ENCODE assay signal across 1 cellular context in the genomic region with DNA sequence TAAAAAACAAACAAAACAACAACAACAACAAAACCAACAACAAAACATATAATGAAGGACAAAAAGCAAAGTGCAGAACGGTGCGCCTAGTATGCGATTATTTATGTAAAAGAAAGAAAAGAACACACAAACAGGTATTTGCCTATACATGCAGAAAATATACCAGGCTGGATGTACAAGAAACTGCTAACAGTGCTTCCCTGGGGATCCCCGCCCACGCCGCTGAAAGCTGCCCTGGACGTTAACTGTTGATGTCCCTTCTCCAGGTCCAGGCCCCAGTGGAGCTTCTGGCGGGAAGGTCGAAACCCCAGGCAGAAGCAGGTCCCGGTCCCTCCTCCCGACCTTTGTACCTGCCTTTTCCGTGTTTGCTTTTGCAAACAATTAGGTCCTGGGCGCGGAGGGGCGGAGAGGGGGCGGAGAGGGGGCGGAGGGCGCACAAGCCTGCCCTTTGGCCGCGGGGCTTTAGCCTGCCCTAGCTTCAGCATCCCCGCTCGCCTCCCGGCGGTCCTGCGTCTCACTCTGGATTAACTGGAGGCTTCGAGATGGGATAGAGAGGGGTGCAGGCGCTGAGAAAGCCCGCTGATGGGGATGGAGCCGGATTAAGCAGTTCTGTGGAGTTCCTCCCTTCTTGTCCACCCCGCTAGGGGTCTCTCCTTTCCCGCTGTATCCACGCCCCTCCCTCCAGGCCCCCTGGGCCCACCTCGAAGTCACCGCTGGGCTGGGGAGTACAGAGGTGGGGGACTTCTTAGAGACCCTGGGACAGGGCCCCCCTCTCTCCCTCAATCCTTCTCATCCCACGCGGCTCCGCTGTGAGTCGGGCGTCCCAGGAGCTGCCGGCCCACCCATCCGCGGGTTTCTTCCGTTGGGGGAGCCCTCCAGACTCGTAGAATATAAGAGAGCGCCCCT.
TF ChIP-seq lines count a peak whose summit lies in the region.

No MANE protein-coding gene starts in this region.

TF ChIP-seq in HepG2, 621 proteins besides CTCF, POLR2A, EP300 and RAD21 (continues in another document):
- TF ChIP-seq ZBTB1 (CRISPR knock-in tag; IDR thresholded peaks at IDR 0.05; ENCODE audit: borderline replicate concordance) (no peak), ZNF883 (CRISPR knock-in tag; IDR thresholded peaks at IDR 0.05; ENCODE audit: not compliant biosample characterization) (peak; percentile 21), SMYD3 (CRISPR knock-in tag; IDR thresholded peaks at IDR 0.05) (0 out of 2 replicates have a peak, but pooled peaks have one; percentile 80), ZNF704 (CRISPR knock-in tag; IDR thresholded peaks at IDR 0.05; ENCODE audit: borderline replicate concordance) (no peak), CAMTA2 (CRISPR knock-in tag; IDR thresholded peaks at IDR 0.05; ENCODE audit: borderline replicate concordance) (no peak), RAD51 (IDR thresholded peaks at IDR 0.05; ENCODE audit: borderline replicate concordance) (no peak), TRIM24 (CRISPR knock-in tag; IDR thresholded peaks at IDR 0.05) (peak; percentile 83; the same call in 1 of the 2 replicates), ZNF207 (IDR thresholded peaks at IDR 0.05; ENCODE audit: borderline replicate concordance) (no peak), THAP8 (CRISPR knock-in tag; IDR thresholded peaks at IDR 0.05; ENCODE audit: borderline replicate concordance) (no peak), NR2F6 (IDR thresholded peaks at IDR 0.05) (peak; percentile 90), NR2F6 (CRISPR knock-in tag; IDR thresholded peaks at IDR 0.05) (peak; percentile 97), HOXD1 (CRISPR knock-in tag; IDR thresholded peaks at IDR 0.05) (peak; percentile 97), DMAP1 (CRISPR knock-in tag; IDR thresholded peaks at IDR 0.05) (peak; percentile 77), RFX5 (IDR thresholded peaks at IDR 0.05; ENCODE audit: low read depth, low read length) (no peak), SUZ12 (IDR thresholded peaks at IDR 0.05; ENCODE audit: low read depth, low read length) (no peak), ZNF556 (CRISPR knock-in tag; IDR thresholded peaks at IDR 0.05; ENCODE audit: borderline replicate concordance) (peak; percentile 96; the same call in 1 of the 2 replicates), ZNF234 (CRISPR knock-in tag; conservative IDR thresholded peaks at IDR 0.05) (no peak), POLR2AphosphoS5 (IDR thresholded peaks at IDR 0.05; ENCODE audit: low read depth, low read length) (peak; percentile 73; the same call in 1 of the 2 replicates), ZNF652 (CRISPR knock-in tag; IDR thresholded peaks at IDR 0.05; ENCODE audit: borderline replicate concordance, low read depth) (peak; percentile 99), ZSCAN31 (CRISPR knock-in tag; IDR thresholded peaks at IDR 0.05; ENCODE audit: low read depth) (peak; percentile 83; the same call in 1 of the 2 replicates), NFKBIZ (CRISPR knock-in tag; IDR thresholded peaks at IDR 0.05) (peak; percentile 51; the same call in 1 of the 2 replicates), NFKB2 (CRISPR knock-in tag; IDR thresholded peaks at IDR 0.05; ENCODE audit: borderline replicate concordance) (peak; percentile 58; the same call in 1 of the 2 replicates), ZNF564 (CRISPR knock-in tag; IDR thresholded peaks at IDR 0.05) (peak; percentile 81; the same call in 1 of the 2 replicates), ZBTB7A (CRISPR knock-in tag; IDR thresholded peaks at IDR 0.05) (peak; percentile 78), EHMT2 (IDR thresholded peaks at IDR 0.05; ENCODE audit: borderline replicate concordance, low read depth, low read length) (no peak), RXRB (CRISPR knock-in tag; IDR thresholded peaks at IDR 0.05; ENCODE audit: borderline replicate concordance) (peak; percentile 94), HOXA3 (CRISPR knock-in tag; IDR thresholded peaks at IDR 0.05) (peak; percentile 93), TEF (CRISPR knock-in tag; IDR thresholded peaks at IDR 0.05) (peak; percentile 7; the same call in 1 of the 2 replicates), TCF7L2 (IDR thresholded peaks at IDR 0.05; ENCODE audit: low read depth, low read length) (no peak), DDIT3 (CRISPR knock-in tag; IDR thresholded peaks at IDR 0.05) (no peak), REPIN1 (CRISPR knock-in tag; IDR thresholded peaks at IDR 0.05; ENCODE audit: borderline replicate concordance, low read depth) (peak; percentile 98), DBP (CRISPR knock-in tag; IDR thresholded peaks at IDR 0.05; ENCODE audit: not compliant biosample characterization) (peak; percentile 34), ZNF672 (CRISPR knock-in tag; IDR thresholded peaks at IDR 0.05) (0 out of 2 replicates have a peak, but pooled peaks have one; percentile 68), ATF7-NPFF (CRISPR knock-in tag; IDR thresholded peaks at IDR 0.05; ENCODE audit: low read depth) (peak; percentile 95; the same call in 1 of the 2 replicates), ZNF354B (CRISPR knock-in tag; IDR thresholded peaks at IDR 0.05) (0 out of 2 replicates have a peak, but pooled peaks have one; percentile 85), ZNF766 (CRISPR knock-in tag; IDR thresholded peaks at IDR 0.05; ENCODE audit: borderline replicate concordance) (0 out of 2 replicates have a peak, but pooled peaks have one; percentile 18), RFXANK (CRISPR knock-in tag; IDR thresholded peaks at IDR 0.05) (0 out of 2 replicates have a peak, but pooled peaks have one; percentile 20), ZFP1 (CRISPR knock-in tag; IDR thresholded peaks at IDR 0.05) (peak; percentile 91; the same call in 1 of the 2 replicates), SNAI1 (CRISPR knock-in tag; IDR thresholded peaks at IDR 0.05; ENCODE audit: borderline replicate concordance) (peak; percentile 29; the same call in 1 of the 2 replicates), POLR2G (IDR thresholded peaks at IDR 0.05; ENCODE audit: low read depth, low read length) (peak; percentile 60; the same call in 1 of the 2 replicates), ZNF124 (CRISPR knock-in tag; IDR thresholded peaks at IDR 0.05) (no peak), ZSCAN30 (CRISPR knock-in tag; IDR thresholded peaks at IDR 0.05) (0 out of 2 replicates have a peak, but pooled peaks have one; percentile 13), ZNF446 (CRISPR knock-in tag; IDR thresholded peaks at IDR 0.05) (no peak), ZNF12 (CRISPR knock-in tag; IDR thresholded peaks at IDR 0.05) (peak; percentile 13; the same call in 1 of the 2 replicates), NBN (conservative IDR thresholded peaks at IDR 0.05) (no peak), CENPX (CRISPR knock-in tag; IDR thresholded peaks at IDR 0.05) (no peak), ZNF264 (CRISPR knock-in tag; IDR thresholded peaks at IDR 0.05) (peak; percentile 78; the same call in 1 of the 2 replicates), RORA (CRISPR knock-in tag; IDR thresholded peaks at IDR 0.05) (no peak), KMT2A (CRISPR knock-in tag; IDR thresholded peaks at IDR 0.05) (peak; percentile 75), ZNF781 (CRISPR knock-in tag; IDR thresholded peaks at IDR 0.05; ENCODE audit: borderline replicate concordance, not compliant biosample characterization) (no peak), GPN1 (CRISPR knock-in tag; IDR thresholded peaks at IDR 0.05; ENCODE audit: borderline replicate concordance) (no peak), POGZ (CRISPR knock-in tag; IDR thresholded peaks at IDR 0.05) (peak; percentile 86)
- TF ChIP-seq, protein P1, sequence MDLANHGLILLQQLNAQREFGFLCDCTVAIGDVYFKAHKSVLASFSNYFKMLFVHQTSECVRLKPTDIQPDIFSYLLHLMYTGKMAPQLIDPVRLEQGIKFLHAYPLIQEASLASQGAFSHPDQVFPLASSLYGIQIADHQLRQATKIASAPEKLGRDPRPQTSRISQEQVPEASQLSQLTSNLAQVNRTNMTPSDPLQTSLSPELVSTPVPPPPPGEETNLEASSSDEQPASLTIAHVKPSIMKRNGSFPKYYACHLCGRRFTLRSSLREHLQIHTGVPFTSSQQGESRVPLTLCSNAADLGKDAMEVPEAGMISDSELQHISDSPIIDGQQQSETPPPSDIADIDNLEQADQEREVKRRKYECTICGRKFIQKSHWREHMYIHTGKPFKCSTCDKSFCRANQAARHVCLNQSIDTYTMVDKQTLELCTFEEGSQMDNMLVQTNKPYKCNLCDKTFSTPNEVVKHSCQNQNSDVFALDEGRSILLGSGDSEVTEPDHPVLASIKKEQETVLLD (CRISPR knock-in tag; IDR thresholded peaks at IDR 0.05; ENCODE audit: low read depth): peak; percentile 75
- TF ChIP-seq, protein P2, sequence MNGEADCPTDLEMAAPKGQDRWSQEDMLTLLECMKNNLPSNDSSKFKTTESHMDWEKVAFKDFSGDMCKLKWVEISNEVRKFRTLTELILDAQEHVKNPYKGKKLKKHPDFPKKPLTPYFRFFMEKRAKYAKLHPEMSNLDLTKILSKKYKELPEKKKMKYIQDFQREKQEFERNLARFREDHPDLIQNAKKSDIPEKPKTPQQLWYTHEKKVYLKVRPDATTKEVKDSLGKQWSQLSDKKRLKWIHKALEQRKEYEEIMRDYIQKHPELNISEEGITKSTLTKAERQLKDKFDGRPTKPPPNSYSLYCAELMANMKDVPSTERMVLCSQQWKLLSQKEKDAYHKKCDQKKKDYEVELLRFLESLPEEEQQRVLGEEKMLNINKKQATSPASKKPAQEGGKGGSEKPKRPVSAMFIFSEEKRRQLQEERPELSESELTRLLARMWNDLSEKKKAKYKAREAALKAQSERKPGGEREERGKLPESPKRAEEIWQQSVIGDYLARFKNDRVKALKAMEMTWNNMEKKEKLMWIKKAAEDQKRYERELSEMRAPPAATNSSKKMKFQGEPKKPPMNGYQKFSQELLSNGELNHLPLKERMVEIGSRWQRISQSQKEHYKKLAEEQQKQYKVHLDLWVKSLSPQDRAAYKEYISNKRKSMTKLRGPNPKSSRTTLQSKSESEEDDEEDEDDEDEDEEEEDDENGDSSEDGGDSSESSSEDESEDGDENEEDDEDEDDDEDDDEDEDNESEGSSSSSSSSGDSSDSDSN (CRISPR knock-in tag; IDR thresholded peaks at IDR 0.05): peak; percentile 88
- TF ChIP-seq, protein P3, sequence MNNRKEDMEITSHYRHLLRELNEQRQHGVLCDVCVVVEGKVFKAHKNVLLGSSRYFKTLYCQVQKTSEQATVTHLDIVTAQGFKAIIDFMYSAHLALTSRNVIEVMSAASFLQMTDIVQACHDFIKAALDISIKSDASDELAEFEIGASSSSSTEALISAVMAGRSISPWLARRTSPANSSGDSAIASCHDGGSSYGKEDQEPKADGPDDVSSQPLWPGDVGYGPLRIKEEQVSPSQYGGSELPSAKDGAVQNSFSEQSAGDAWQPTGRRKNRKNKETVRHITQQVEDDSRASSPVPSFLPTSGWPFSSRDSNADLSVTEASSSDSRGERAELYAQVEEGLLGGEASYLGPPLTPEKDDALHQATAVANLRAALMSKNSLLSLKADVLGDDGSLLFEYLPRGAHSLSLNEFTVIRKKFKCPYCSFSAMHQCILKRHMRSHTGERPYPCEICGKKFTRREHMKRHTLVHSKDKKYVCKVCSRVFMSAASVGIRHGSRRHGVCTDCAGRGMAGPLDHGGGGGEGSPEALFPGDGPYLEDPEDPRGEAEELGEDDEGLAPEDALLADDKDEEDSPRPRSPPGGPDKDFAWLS (CRISPR knock-in tag; IDR thresholded peaks at IDR 0.05; ENCODE audit: borderline replicate concordance): 0 out of 2 replicates have a peak, but pooled peaks have one; percentile 76
- TF ChIP-seq, protein P4, sequence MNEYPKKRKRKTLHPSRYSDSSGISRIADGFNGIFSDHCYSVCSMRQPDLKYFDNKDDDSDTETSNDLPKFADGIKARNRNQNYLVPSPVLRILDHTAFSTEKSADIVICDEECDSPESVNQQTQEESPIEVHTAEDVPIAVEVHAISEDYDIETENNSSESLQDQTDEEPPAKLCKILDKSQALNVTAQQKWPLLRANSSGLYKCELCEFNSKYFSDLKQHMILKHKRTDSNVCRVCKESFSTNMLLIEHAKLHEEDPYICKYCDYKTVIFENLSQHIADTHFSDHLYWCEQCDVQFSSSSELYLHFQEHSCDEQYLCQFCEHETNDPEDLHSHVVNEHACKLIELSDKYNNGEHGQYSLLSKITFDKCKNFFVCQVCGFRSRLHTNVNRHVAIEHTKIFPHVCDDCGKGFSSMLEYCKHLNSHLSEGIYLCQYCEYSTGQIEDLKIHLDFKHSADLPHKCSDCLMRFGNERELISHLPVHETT (CRISPR knock-in tag; conservative IDR thresholded peaks at IDR 0.05): no peak; the same call in 1 of the 2 replicates
